Comparison of ENCODE assay signal across 35 cellular contexts in genomic region chr6:42059743-42060142, GRCh38.
"Had no signal": no experiment of that assay in that cellular context is flagged by ENCODE, and none has a peak within 500 bp of the region (broad histone marks: within the 10 kb centered on the region; RNA-seq: fewer than 3 reads in every experiment).

No MANE protein-coding gene starts in this region.

- H3K27me3 Mint-ChIP-seq: activated CD4-positive, alpha-beta memory T cell treated with anti-CD3 and anti-CD28 coated beads for 36 hours; activated CD4-positive, alpha-beta T cell treated with anti-CD3 and anti-CD28 coated beads for 36 hours; activated CD4-positive, alpha-beta T cell treated with anti-CD3 and anti-CD28 coated beads, Interleukin-2, amount 10 ng/mL, durations not matched to agents 7 days and 5 days; activated CD8-positive, alpha-beta T cell treated with anti-CD3 and anti-CD28 coated beads for 36 hours; activated naive CD8-positive, alpha-beta T cell treated with anti-CD3 and anti-CD28 coated beads for 36 hours; activated T-helper 17 cell treated with anti-CD3 and anti-CD28 coated beads, Interleukin-2, amount 50 U/mL, for 72 hours had no signal

- H3K4me1 ChIP-seq: adrenal gland, body of pancreas, breast epithelium had no signal

- FAIRE-seq: astrocyte, TTC549 had no signal

- H3K27me3 ChIP-seq: adrenal gland, body of pancreas, brain microvascular endothelial cell, breast epithelium had no signal

- H3K9me3 ChIP-seq: adrenal gland, body of pancreas, breast epithelium had no signal

- H3K27ac ChIP-seq: adrenal gland, body of pancreas, brain microvascular endothelial cell, breast epithelium, WERI-Rb-1 had no signal

- H3K9me3 Mint-ChIP-seq: activated CD4-positive, alpha-beta memory T cell treated with anti-CD3 and anti-CD28 coated beads for 36 hours; activated CD4-positive, alpha-beta T cell treated with anti-CD3 and anti-CD28 coated beads, Interleukin-2, amount 10 ng/mL, durations not matched to agents 7 days and 5 days; activated CD8-positive, alpha-beta T cell treated with anti-CD3 and anti-CD28 coated beads for 36 hours; activated naive CD4-positive, alpha-beta T cell treated with anti-CD3 and anti-CD28 coated beads for 36 hours; activated naive CD4-positive, alpha-beta T cell treated with anti-CD3 and anti-CD28 coated beads, Interleukin-2, amount 50 U/mL, for 72 hours; activated naive CD8-positive, alpha-beta T cell treated with anti-CD3 and anti-CD28 coated beads for 36 hours; activated T-helper 1 cell treated with anti-CD3 and anti-CD28 coated beads, Interleukin-12 subunit alpha, Interleukin-12 subunit beta, Interleukin-2, Interleukin-4 antibody, amounts not matched to agents 30 ng/mL and 10 ng/mL and 1 ng/mL, durations not matched to agents 14 hours and 24 hours and 36 hours; activated T-helper 17 cell treated with anti-CD3 and anti-CD28 coated beads, Interleukin-2, amount 50 U/mL, for 72 hours; T-helper 1 cell treated with Interleukin-12 subunit alpha and Interleukin-12 subunit beta and Interleukin-4 antibody, amounts not matched to agents 30 μg/mL and 1 μg/mL, for 36 hours; T-helper 2 cell treated with Interferon-gamma antibody and Interleukin-4, amounts not matched to agents 5 μg/mL and 100 μg/mL, for 36 hours had no signal

- H3K4me1 Mint-ChIP-seq: WTC11 had no signal

- ATAC-seq: activated CD4-positive, alpha-beta T cell treated with anti-CD3 and anti-CD28 coated beads for 36 hours; activated CD4-positive, CD25-positive, alpha-beta regulatory T cell treated with anti-CD3 and anti-CD28 coated beads, Interleukin-2, amount 50 U/mL, for 24 hours; activated CD8-positive, alpha-beta T cell treated with anti-CD3 and anti-CD28 coated beads for 36 hours; activated naive CD4-positive, alpha-beta T cell treated with anti-CD3 and anti-CD28 coated beads, Interleukin-2, amount 50 U/mL, for 72 hours; activated T-helper 17 cell treated with anti-CD3 and anti-CD28 coated beads, Interleukin-2, amount 50 U/mL, for 72 hours; body of pancreas; WTC11 had no signal

- DNase-seq: activated CD4-positive, alpha-beta memory T cell treated with anti-CD3 and anti-CD28 coated beads for 36 hours; activated CD4-positive, alpha-beta T cell treated with anti-CD3 and anti-CD28 coated beads for 1 hour; activated CD4-positive, alpha-beta T cell treated with anti-CD3 and anti-CD28 coated beads for 36 hours; activated CD4-positive, alpha-beta T cell treated with anti-CD3 and anti-CD28 coated beads for 48 hours; activated CD4-positive, alpha-beta T cell treated with anti-CD3 and anti-CD28 coated beads, Interleukin-2, amount 10 ng/mL, durations not matched to agents 7 days and 5 days; activated CD4-positive, CD25-positive, alpha-beta regulatory T cell; activated CD8-positive, alpha-beta memory T cell treated with anti-CD3 and anti-CD28 coated beads, Interleukin-2, amount 50 U/mL, for 4 hours; activated CD8-positive, alpha-beta T cell treated with anti-CD3 and anti-CD28 coated beads for 36 hours; activated effector memory CD4-positive, alpha-beta T cell treated with anti-CD3 and anti-CD28 coated beads, Interleukin-2, amount 50 U/mL, for 16 hours; activated gamma-delta T cell treated with Interleukin-2 at 50 U/mL for 16 hours; activated naive CD4-positive, alpha-beta T cell; activated naive CD4-positive, alpha-beta T cell treated with anti-CD3 and anti-CD28 coated beads for 36 hours; activated naive CD4-positive, alpha-beta T cell treated with anti-CD3 and anti-CD28 coated beads, Interleukin-2, amount 50 U/mL, for 16 hours; activated naive CD8-positive, alpha-beta T cell treated with anti-CD3 and anti-CD28 coated beads for 36 hours; activated T-cell treated with anti-CD3 and anti-CD28 coated beads for 4 hours; activated T-cell treated with anti-CD3 and anti-CD28 coated beads, Interleukin-2, amount 50 U/mL, for 48 hours; adrenal gland; amniotic stem cell; body of pancreas; brain microvascular endothelial cell; central memory CD4-positive, alpha-beta T cell; T-helper 1 cell; T-helper 2 cell; T-helper 9 cell; WERI-Rb-1 had no signal

- H3K4me3 Mint-ChIP-seq: activated CD4-positive, alpha-beta memory T cell treated with anti-CD3 and anti-CD28 coated beads for 36 hours; activated CD4-positive, alpha-beta T cell treated with anti-CD3 and anti-CD28 coated beads for 36 hours; activated CD4-positive, alpha-beta T cell treated with anti-CD3 and anti-CD28 coated beads, Interleukin-2, amount 10 ng/mL, durations not matched to agents 7 days and 5 days; activated CD8-positive, alpha-beta T cell treated with anti-CD3 and anti-CD28 coated beads for 36 hours; activated naive CD4-positive, alpha-beta T cell treated with anti-CD3 and anti-CD28 coated beads for 36 hours; activated naive CD8-positive, alpha-beta T cell treated with anti-CD3 and anti-CD28 coated beads for 36 hours; activated T-helper 1 cell treated with anti-CD3 and anti-CD28 coated beads, Interleukin-12 subunit alpha, Interleukin-12 subunit beta, Interleukin-2, Interleukin-4 antibody, amounts not matched to agents 30 ng/mL and 10 ng/mL and 1 ng/mL, durations not matched to agents 14 hours and 24 hours and 36 hours; activated T-helper 17 cell treated with anti-CD3 and anti-CD28 coated beads, Interleukin-2, amount 50 U/mL, for 72 hours; T-helper 1 cell treated with Interleukin-12 subunit alpha and Interleukin-12 subunit beta and Interleukin-4 antibody, amounts not matched to agents 30 μg/mL and 1 μg/mL, for 36 hours; T-helper 2 cell treated with Interferon-gamma antibody and Interleukin-4, amounts not matched to agents 5 μg/mL and 100 μg/mL, for 36 hours; WTC11 had no signal

- H3K4me3 ChIP-seq: adrenal gland, body of pancreas, breast epithelium had no signal

- H3K27ac Mint-ChIP-seq: activated CD4-positive, alpha-beta memory T cell treated with anti-CD3 and anti-CD28 coated beads for 36 hours; activated CD4-positive, alpha-beta T cell treated with anti-CD3 and anti-CD28 coated beads for 36 hours; activated CD4-positive, alpha-beta T cell treated with anti-CD3 and anti-CD28 coated beads, Interleukin-2, amount 10 ng/mL, durations not matched to agents 7 days and 5 days; activated naive CD4-positive, alpha-beta T cell treated with anti-CD3 and anti-CD28 coated beads for 36 hours; activated T-helper 1 cell treated with anti-CD3 and anti-CD28 coated beads, Interleukin-12 subunit alpha, Interleukin-12 subunit beta, Interleukin-2, Interleukin-4 antibody, amounts not matched to agents 30 ng/mL and 10 ng/mL and 1 ng/mL, durations not matched to agents 14 hours and 24 hours and 36 hours; activated T-helper 17 cell treated with anti-CD3 and anti-CD28 coated beads, Interleukin-2, amount 50 U/mL, for 72 hours; T-helper 1 cell treated with Interleukin-12 subunit alpha and Interleukin-12 subunit beta and Interleukin-4 antibody, amounts not matched to agents 30 μg/mL and 1 μg/mL, for 36 hours; T-helper 2 cell treated with Interferon-gamma antibody and Interleukin-4, amounts not matched to agents 5 μg/mL and 100 μg/mL, for 36 hours; WTC11 had no signal
